In the genomic region with DNA sequence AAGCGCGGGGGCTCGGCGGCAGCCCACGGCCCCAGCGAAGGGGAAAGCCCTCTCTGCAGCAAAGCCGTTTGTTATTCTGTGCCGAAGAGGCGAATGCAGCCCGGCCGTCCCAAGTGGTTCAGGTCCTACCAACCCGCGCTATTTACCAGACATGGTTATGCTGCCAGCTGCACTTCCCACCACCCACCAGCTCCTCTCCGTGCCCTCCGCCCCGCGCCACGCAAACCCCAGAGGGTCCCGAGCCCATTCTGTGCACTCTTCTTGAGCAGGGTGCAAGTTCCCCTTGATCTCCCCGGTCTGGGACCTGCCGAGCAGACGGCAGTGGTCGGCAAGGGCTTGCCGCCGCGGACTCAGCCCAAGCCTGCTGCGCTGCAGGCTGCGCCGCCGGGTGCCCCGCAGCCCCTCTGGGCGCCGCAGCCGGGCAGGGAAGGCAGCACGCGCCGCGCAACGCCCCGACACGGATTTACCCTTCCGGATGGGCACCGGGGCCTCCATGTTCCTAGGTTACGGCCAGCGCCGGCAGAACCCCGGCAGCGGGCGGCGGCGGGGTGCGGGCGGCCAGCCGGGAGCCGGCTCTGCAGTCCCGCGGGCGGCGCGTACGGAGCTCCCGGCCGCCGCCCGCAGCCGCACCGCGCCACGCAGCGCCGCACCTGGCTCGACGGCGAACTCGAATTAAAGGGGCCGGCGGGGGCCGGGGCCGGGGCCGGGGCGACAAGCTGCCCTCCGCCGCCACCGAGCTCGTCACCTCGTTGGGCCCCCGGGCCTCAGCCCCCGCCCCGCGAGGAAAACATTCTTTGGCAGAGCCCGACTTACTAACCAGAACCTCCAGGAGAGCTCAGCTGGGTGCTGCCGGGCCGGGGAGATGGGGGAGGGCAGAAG, we compare ENCODE assay signal across 8 cellular contexts. TPM values are rescaled to one million over a fixed set of nuclear protein-coding genes. Genes with fewer than 3 reads are reported as not detected.
A peak's percentile ranks its signal among the peaks of the same experiment; 100 is the strongest.
DNase-seq lines count a peak whose midpoint lies in the region; ATAC-seq and TF ChIP-seq lines count a peak whose summit lies in the region.
"Had no signal": no experiment of that assay in that cellular context is flagged by ENCODE, and none has a peak within 500 bp of the region (broad histone marks: within the 10 kb centered on the region; RNA-seq: fewer than 3 reads in every experiment).

No MANE protein-coding gene starts in this region.

- no peaks in the 10 kb centered on the region for H3K9me3 Mint-ChIP-seq in activated CD8-positive, alpha-beta T cell treated with anti-CD3 and anti-CD28 coated beads for 36 hours
- peaks cover 8% of the 10 kb centered on the region for H3K9me3 Mint-ChIP-seq in glutamatergic neuron (ENCODE audit: unreplicated experiment)

- POLR2A ChIA-PET in activated CD8-positive, alpha-beta T cell treated with anti-CD3 and anti-CD28 coated beads for 36 hours (lab: Charles Lee) = interaction anchor here (1.0 to 1.1 kb wide), 2 partner anchors 9 to 12 kb away, joined by 3 read pairs; no protein-coding TSS in a partner anchor

- TF ChIP-seq EP300 in ovary (IDR thresholded peaks at IDR 0.05) = no peak

- TF ChIP-seq CTCF in HFF-Myc (IDR thresholded peaks at IDR 0.05; ENCODE audit: low read depth, low read length, missing control alignments) (no peak), glutamatergic neuron (IDR thresholded peaks at IDR 0.05; ENCODE audit: partially characterized antibody, unreplicated experiment) (no peak), ovary (IDR thresholded peaks at IDR 0.05) (no peak)
- no peak for TF ChIP-seq CTCF in activated CD8-positive, alpha-beta T cell treated with anti-CD3 and anti-CD28 coated beads for 36 hours (IDR thresholded peaks at IDR 0.05)

- intact Hi-C loops in activated CD8-positive, alpha-beta T cell treated with anti-CD3 and anti-CD28 coated beads for 36 hours (cut with micrococcal nuclease) = no loop called here
- intact Hi-C loops in ovary (cut with DNase I) = no loop called here

- ATAC-seq in activated CD8-positive, alpha-beta T cell treated with anti-CD3 and anti-CD28 coated beads for 36 hours = peak; percentile 55
- ATAC-seq in HG03469 (IDR thresholded peaks at IDR 0.05; ENCODE audit: unreplicated experiment) = no peak

- peaks cover 44% of the 10 kb centered on the region for H3K27me3 Mint-ChIP-seq in activated CD8-positive, alpha-beta T cell treated with anti-CD3 and anti-CD28 coated beads for 36 hours
- peaks cover 18% of the 10 kb centered on the region for H3K27me3 Mint-ChIP-seq in glutamatergic neuron (ENCODE audit: unreplicated experiment)

- H3K27me3 ChIP-seq in ovary = no peaks in the 10 kb centered on the region

- H3K9me3 ChIP-seq in ovary = no peaks in the 10 kb centered on the region

- H3K4me3 ChIP-seq in HFF-Myc (replicated peaks; ENCODE audit: low read depth, low read length) = peak overlapping the region; percentile 12; the same call in 1 of the 2 replicates
- H3K4me3 ChIP-seq in ovary = peak overlapping the region; percentile 39

- H3K4me1 Mint-ChIP-seq in activated CD8-positive, alpha-beta T cell treated with anti-CD3 and anti-CD28 coated beads for 36 hours (ENCODE audit: low read depth) = peaks cover 5% of the 10 kb centered on the region
- H3K4me1 Mint-ChIP-seq in glutamatergic neuron (ENCODE audit: low read depth, unreplicated experiment) = peaks cover 20% of the 10 kb centered on the region

- DNase-seq in HFF-Myc (ENCODE audit: extremely low read depth, low read depth) (no peak), glutamatergic neuron (peak; percentile 52), ovary (peak in 1 of 5 donors; percentile 25), GDM1 (lab: John Stamatoyannopoulos, UW) (no peak), ureter (ENCODE audit: low spot score) (no peak)
- peak; percentile 31 for DNase-seq in activated CD8-positive, alpha-beta T cell treated with anti-CD3 and anti-CD28 coated beads for 36 hours

- peak overlapping the region; percentile 68 for H3K4me3 Mint-ChIP-seq in activated CD8-positive, alpha-beta T cell treated with anti-CD3 and anti-CD28 coated beads for 36 hours
- peak overlapping the region; percentile 79 for H3K4me3 Mint-ChIP-seq in glutamatergic neuron (ENCODE audit: unreplicated experiment)

- no peaks in the 10 kb centered on the region for H3K36me3 Mint-ChIP-seq in activated CD8-positive, alpha-beta T cell treated with anti-CD3 and anti-CD28 coated beads for 36 hours (ENCODE audit: low read depth)
- peaks cover 9% of the 10 kb centered on the region for H3K36me3 Mint-ChIP-seq in glutamatergic neuron (ENCODE audit: unreplicated experiment)

- 1% methylated on average over 58 to 93 of the region's 93 CpGs for WGBS in ovary, 3 donors

- no peak for TF ChIP-seq POLR2A in ovary (IDR thresholded peaks at IDR 0.05)

- CTCF ChIA-PET in activated CD8-positive, alpha-beta T cell treated with anti-CD3 and anti-CD28 coated beads for 36 hours (lab: Charles Lee) = interaction anchor here (0.6 to 4.6 kb wide), 17 partner anchors 9 to 423 kb away, joined by 3 to 35 read pairs (median 5); no protein-coding TSS in a partner anchor

- no peak overlapping the region for H3K27ac Mint-ChIP-seq in activated CD8-positive, alpha-beta T cell treated with anti-CD3 and anti-CD28 coated beads for 36 hours
- H3K27ac Mint-ChIP-seq in glutamatergic neuron (ENCODE audit: unreplicated experiment) = peak overlapping the region; percentile 60

- H3K27ac ChIP-seq in ovary = peak overlapping the region in 1 of 2 donors; percentile 36

- no peaks in the 10 kb centered on the region for H3K36me3 ChIP-seq in ovary

- H3K4me1 ChIP-seq in ovary (ENCODE audit: insufficient read depth) = peaks cover 6% of the 10 kb centered on the region

RNA-seq across cellular contexts. Expression of gene KCNA2, which starts 0.9 kb away (rescaled TPM):
- under 1 TPM; 0.02 to 0.14 TPM for total RNA-seq in activated CD8-positive, alpha-beta T cell treated with anti-CD3 and anti-CD28 coated beads for 36 hours
- total RNA-seq in glutamatergic neuron (ENCODE audit: unreplicated experiment) (19.7 TPM), ovary (1 to 10 TPM in 1 of 7 donors, under 1 TPM in 6; under 0.01 to 1.7 (median 0.51) TPM), ureter (2.6 TPM)
- under 1 TPM; 0.13 to 0.62 TPM for polyA plus RNA-seq in ovary
- total RNA-seq: renal cortical epithelial cell had no signal

Comparison
In these comparisons a context has a peak if more than half of its experiments do, and no peak if none do; other contexts are left out.
1. DNase-seq: peak in activated CD8-positive, alpha-beta T cell treated with anti-CD3 and anti-CD28 coated beads for 36 hours (single experiment) and glutamatergic neuron (single experiment); none in HFF-Myc (single experiment), GDM1 (single experiment) and ureter (single experiment).